8 cellular contexts compared by ENCODE assay signal in the genomic region with DNA sequence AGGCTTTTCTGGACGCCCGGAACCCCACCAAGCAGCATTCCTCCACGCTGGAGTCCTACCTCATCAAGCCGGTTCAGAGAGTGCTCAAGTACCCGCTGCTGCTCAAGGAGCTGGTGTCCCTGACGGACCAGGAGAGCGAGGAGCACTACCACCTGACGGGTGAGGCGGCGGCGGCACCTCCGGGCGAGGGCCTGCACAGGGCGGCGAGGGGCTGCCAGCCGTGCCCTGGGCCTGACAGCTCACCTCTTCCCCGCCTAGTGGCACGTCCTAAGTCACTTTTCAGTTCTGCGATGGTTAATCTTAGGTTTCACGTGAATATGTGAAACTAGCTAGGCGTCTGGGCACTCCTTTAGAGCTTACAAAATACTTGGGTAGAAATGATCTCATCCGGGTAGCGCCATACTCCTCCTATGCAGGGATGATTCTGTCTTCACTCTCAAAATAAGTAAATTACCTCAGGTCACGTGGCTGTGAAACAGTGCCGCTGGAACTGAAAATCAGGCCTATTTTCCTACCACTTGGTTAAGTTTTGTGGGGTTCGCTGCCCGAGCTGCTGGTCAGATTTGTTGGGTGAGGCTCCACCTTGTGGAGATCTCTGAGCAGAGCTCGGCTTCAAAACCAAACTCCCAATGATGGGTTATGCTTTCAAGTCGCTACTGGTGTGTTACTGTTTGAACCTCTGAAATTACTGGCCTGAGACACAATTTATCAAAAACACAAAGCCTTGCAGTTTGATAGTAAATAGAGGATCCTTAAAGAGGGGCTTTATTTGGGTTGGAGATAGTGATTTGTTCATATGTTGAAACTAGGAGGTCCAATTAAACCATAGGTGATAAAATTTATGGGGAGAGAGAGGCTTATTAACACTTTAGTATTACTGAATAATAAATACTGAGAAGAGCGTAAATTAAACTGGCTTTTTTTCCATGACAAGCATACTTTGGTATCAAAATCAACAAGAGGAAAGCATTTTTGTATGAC. TPM values are rescaled to one million over a fixed set of nuclear protein-coding genes. Genes with fewer than 3 reads are reported as not detected.
DNase-seq lines count a peak whose midpoint lies in the region; ATAC-seq and TF ChIP-seq lines count a peak whose summit lies in the region.

No MANE protein-coding gene starts in this region.

- H3K27ac ChIP-seq in caudate nucleus (ENCODE audit: low read depth, low read length) = no peak overlapping the region
- peak overlapping the region; percentile 62 to 77 for H3K27ac ChIP-seq in left lung

- no peaks in the 10 kb centered on the region for H3K27me3 ChIP-seq in left lung

- peak overlapping the region in 1 of 2 donors; percentile 10 for H3K4me3 ChIP-seq in left lung

- TF ChIP-seq CTCF in left lung (IDR thresholded peaks at IDR 0.05) = peak; percentile 39 to 56

- ATAC-seq in GM21381 (IDR thresholded peaks at IDR 0.05; ENCODE audit: unreplicated experiment) (peak; percentile 47), left lung (peak; percentile 93), GM21423 (IDR thresholded peaks at IDR 0.05; ENCODE audit: unreplicated experiment) (no peak), HG03139 (IDR thresholded peaks at IDR 0.05; ENCODE audit: unreplicated experiment) (no peak)
- no peak for ATAC-seq in stimulated activated naive CD8-positive, alpha-beta T cell treated with anti-CD3 and anti-CD28 coated beads, Interleukin-15, Interleukin-2, amounts not matched to agents 100 U/mL and 50 U/mL, for 24 hours

- intact Hi-C loops in left lung (cut with DNase I) = loop anchor here in 1 of 2 donors (5.0 kb wide), 1 partner anchor 61 kb away; no protein-coding TSS in a partner anchor

- no peaks in the 10 kb centered on the region for H3K9me3 ChIP-seq in left lung

- no peaks in the 10 kb centered on the region for H3K4me1 ChIP-seq in left lung

- H3K36me3 ChIP-seq in left lung = peaks cover 0 to 10% of the 10 kb centered on the region in 2 donors

- DNase-seq in EH (ENCODE audit: low read depth) = peak; percentile 76
- DNase-seq in NCI-H460 (ENCODE audit: extremely low read depth, low read depth) = peak; percentile 41
- peak in 42 of 61 donors; percentile 9 to 80 (median 40) for DNase-seq in caudate nucleus (lab: John Stamatoyannopoulos, UW)
- DNase-seq in left lung = peak; percentile 80 to 83
- peak; percentile 18 for DNase-seq in stimulated activated naive CD8-positive, alpha-beta T cell treated with anti-CD3 and anti-CD28 coated beads, Interleukin-15, Interleukin-2, amounts not matched to agents 100 U/mL and 50 U/mL, for 24 hours

RNA-seq across cellular contexts. Expression of a gene that starts 15.5 kb away (rescaled TPM):
- not detected in 2 replicates for total RNA-seq in NCI-H460 (2014; rRNA removed; shearing (Covaris generic))
- polyA plus RNA-seq in NCI-H460 (2014; cell fraction: nucleus; rRNA removed) = not detected in 2 replicates
- total RNA-seq in left lung = not detected

Comparison
In these comparisons a context has a peak if more than half of its experiments do, and no peak if none do; other contexts are left out.
1. DNase-seq: peak in every context shown above with its lines; median percentile 82 in left lung; 76 in EH; 41 in NCI-H460; 40 in caudate nucleus; 18 in stimulated activated naive CD8-positive, alpha-beta T cell treated with anti-CD3 and anti-CD28 coated beads, Interleukin-15, Interleukin-2, amounts not matched to agents 100 U/mL and 50 U/mL, for 24 hours.
2. ATAC-seq: peak in GM21381 (single experiment) and left lung (single experiment); none in stimulated activated naive CD8-positive, alpha-beta T cell treated with anti-CD3 and anti-CD28 coated beads, Interleukin-15, Interleukin-2, amounts not matched to agents 100 U/mL and 50 U/mL, for 24 hours (single experiment), GM21423 (single experiment) and HG03139 (single experiment).